29 cellular contexts compared by ENCODE assay signal in genomic region chr9:84432746-84433145, GRCh38.
"Had no signal": no experiment of that assay in that cellular context is flagged by ENCODE, and none has a peak within 500 bp of the region (broad histone marks: within the 10 kb centered on the region; RNA-seq: fewer than 3 reads in every experiment).

No MANE protein-coding gene starts in this region.

- H3K36me3 ChIP-seq: stomach, suprapubic skin, thoracic aorta, thyroid gland, tibial artery, tibial nerve, transverse colon, upper lobe of left lung, upper lobe of right lung, uterus, vagina had no signal

- H3K27me3 Mint-ChIP-seq: stimulated activated memory B cell treated with anti-CD40 and anti-IgM and Interleukin-4, amounts not matched to agents 10 μg/mL and 1 μg/mL and 100 μg/mL, for 72 hours; stimulated activated naive CD8-positive, alpha-beta T cell treated with anti-CD3 and anti-CD28 coated beads, Interleukin-15, amount 100 ng/mL, for 72 hours; type B pancreatic cell had no signal

- H3K4me3 ChIP-seq: stomach, suprapubic skin, testis, thoracic aorta, thyroid gland, tibial artery, tibial nerve, transverse colon, upper lobe of left lung, upper lobe of right lung, uterus, vagina had no signal

- H3K36me3 Mint-ChIP-seq: stimulated activated effector memory CD8-positive, alpha-beta T cell treated with anti-CD3 and anti-CD28 coated beads, Interleukin-12 subunit alpha, Interleukin-12 subunit beta, amount 100 ng/mL, for 72 hours; stimulated activated memory B cell treated with anti-CD40 and anti-IgM and Interleukin-4, amounts not matched to agents 10 μg/mL and 1 μg/mL and 100 μg/mL, for 72 hours; stimulated activated naive B cell treated with anti-CD40 and anti-IgM and Interleukin-4, amounts not matched to agents 10 μg/mL and 1 μg/mL and 100 μg/mL, for 72 hours; type B pancreatic cell had no signal

- H3K4me1 ChIP-seq: stomach, suprapubic skin, tibial nerve, transverse colon, upper lobe of left lung, upper lobe of right lung, uterus, vagina had no signal

- H3K9me3 ChIP-seq: suprapubic skin, testis, thoracic aorta, thyroid gland, tibial artery, transverse colon, upper lobe of left lung, upper lobe of right lung, uterus, vagina had no signal

- H3K4me1 Mint-ChIP-seq: stimulated activated effector memory CD8-positive, alpha-beta T cell treated with anti-CD3 and anti-CD28 coated beads, Interleukin-12 subunit alpha, Interleukin-12 subunit beta, amount 100 ng/mL, for 72 hours; stimulated activated memory B cell treated with anti-CD40 and anti-IgM and Interleukin-4, amounts not matched to agents 10 μg/mL and 1 μg/mL and 100 μg/mL, for 72 hours; stimulated activated naive B cell treated with anti-CD40 and anti-IgM and Interleukin-4, amounts not matched to agents 10 μg/mL and 1 μg/mL and 100 μg/mL, for 72 hours; stimulated activated naive CD8-positive, alpha-beta T cell treated with anti-CD3 and anti-CD28 coated beads, Interleukin-15, amount 100 ng/mL, for 72 hours had no signal

- H3K9me3 Mint-ChIP-seq: stimulated activated memory B cell treated with anti-CD40 and anti-IgM and Interleukin-4, amounts not matched to agents 10 μg/mL and 1 μg/mL and 100 μg/mL, for 72 hours; stimulated activated naive CD8-positive, alpha-beta T cell treated with anti-CD3 and anti-CD28 coated beads, Interleukin-15, Interleukin-2, amounts not matched to agents 100 ng/mL and 50 ng/mL, for 24 hours; type B pancreatic cell had no signal

- H3K4me3 Mint-ChIP-seq: stimulated activated effector memory CD8-positive, alpha-beta T cell treated with anti-CD3 and anti-CD28 coated beads, Interleukin-12 subunit alpha, Interleukin-12 subunit beta, amount 100 ng/mL, for 72 hours; stimulated activated memory B cell treated with anti-CD40 and anti-IgM and Interleukin-4, amounts not matched to agents 10 μg/mL and 1 μg/mL and 100 μg/mL, for 72 hours; stimulated activated naive B cell treated with anti-CD40 and anti-IgM and Interleukin-4, amounts not matched to agents 10 μg/mL and 1 μg/mL and 100 μg/mL, for 72 hours; stimulated activated naive CD8-positive, alpha-beta T cell treated with anti-CD3 and anti-CD28 coated beads, Interleukin-15, amount 100 ng/mL, for 72 hours; stimulated activated naive CD8-positive, alpha-beta T cell treated with anti-CD3 and anti-CD28 coated beads, Interleukin-15, Interleukin-2, amounts not matched to agents 100 ng/mL and 50 ng/mL, for 24 hours; type B pancreatic cell had no signal

- H3K27ac ChIP-seq: stomach, suprapubic skin, testis, thoracic aorta, thyroid gland, tibial artery, tibial nerve, transverse colon, upper lobe of left lung, upper lobe of right lung, uterus, vagina had no signal

- H3K27ac Mint-ChIP-seq: stimulated activated effector memory CD8-positive, alpha-beta T cell treated with anti-CD3 and anti-CD28 coated beads, Interleukin-12 subunit alpha, Interleukin-12 subunit beta, amount 100 ng/mL, for 72 hours; stimulated activated memory B cell treated with anti-CD40 and anti-IgM and Interleukin-4, amounts not matched to agents 10 μg/mL and 1 μg/mL and 100 μg/mL, for 72 hours; stimulated activated naive B cell treated with anti-CD40 and anti-IgM and Interleukin-4, amounts not matched to agents 10 μg/mL and 1 μg/mL and 100 μg/mL, for 72 hours; stimulated activated naive CD8-positive, alpha-beta T cell treated with anti-CD3 and anti-CD28 coated beads, Interleukin-15, amount 100 ng/mL, for 72 hours; stimulated activated naive CD8-positive, alpha-beta T cell treated with anti-CD3 and anti-CD28 coated beads, Interleukin-15, Interleukin-2, amounts not matched to agents 100 ng/mL and 50 ng/mL, for 24 hours; type B pancreatic cell had no signal

- FAIRE-seq: urothelium cell line had no signal

- ATAC-seq: stimulated activated effector memory CD8-positive, alpha-beta T cell treated with anti-CD3 and anti-CD28 coated beads, Interleukin-12 subunit alpha, Interleukin-12 subunit beta, amount 100 ng/mL, for 72 hours; stimulated activated memory B cell treated with anti-CD40 and anti-IgM and Interleukin-4, amounts not matched to agents 10 μg/mL and 1 μg/mL and 100 μg/mL, for 72 hours; stimulated activated naive B cell treated with anti-CD40 and anti-IgM and Interleukin-4, amounts not matched to agents 10 μg/mL and 1 μg/mL and 100 μg/mL, for 72 hours; stimulated activated naive CD8-positive, alpha-beta T cell treated with anti-CD3 and anti-CD28 coated beads, Interleukin-15, amount 100 ng/mL, for 72 hours; stimulated activated naive CD8-positive, alpha-beta T cell treated with anti-CD3 and anti-CD28 coated beads, Interleukin-15, Interleukin-2, amounts not matched to agents 100 U/mL and 50 U/mL, for 24 hours; upper lobe of right lung had no signal

- H3K27me3 ChIP-seq: stomach, suprapubic skin, testis, thyroid gland, tibial artery, tibial nerve, transverse colon, upper lobe of left lung, upper lobe of right lung, uterus, vagina had no signal

- DNase-seq: stimulated activated CD4-positive, alpha-beta T cell treated with anti-CD3 and anti-CD28 coated beads, Interleukin-2, amount 100 ng/mL, for 48 hours; stimulated activated CD4-positive, alpha-beta T cell treated with anti-CD3 and anti-CD28 coated beads, Interleukin-4, amount 100 ng/mL, for 1 hour; stimulated activated CD4-positive, alpha-beta T cell treated with anti-CD3 and anti-CD28 coated beads, Interleukin-4, amount 100 ng/mL, for 24 hours; stimulated activated CD4-positive, alpha-beta T cell treated with anti-CD3 and anti-CD28 coated beads, Interleukin-4, amount 100 ng/mL, for 4 hours; stimulated activated CD8-positive, alpha-beta memory T cell treated with anti-CD3 and anti-CD28 coated beads, Interleukin-4, amount 100 ng/mL, for 48 hours; stimulated activated naive B cell treated with anti-CD40 and anti-IgM and Interleukin-4, amounts not matched to agents 10 μg/mL and 1 μg/mL and 100 μg/mL, for 72 hours; stimulated activated naive CD4-positive, alpha-beta T cell; stimulated activated naive CD4-positive, alpha-beta T cell treated with Interleukin-2 at 50 U/mL for 16 hours; stimulated activated naive CD8-positive, alpha-beta T cell treated with anti-CD3 and anti-CD28 coated beads, Interleukin-15, amount 100 ng/mL, for 72 hours; stimulated activated naive CD8-positive, alpha-beta T cell treated with anti-CD3 and anti-CD28 coated beads, Interleukin-15, Interleukin-2, amounts not matched to agents 100 U/mL and 50 U/mL, for 24 hours; stomach; substantia nigra; testis; tibial artery; transverse colon; trophoblast cell; upper lobe of left lung; upper lobe of right lung; uterus had no signal
